19 cellular contexts compared by ENCODE assay signal in genomic region chr13:51455532-51455931, GRCh38. TPM values are rescaled to one million over a fixed set of nuclear protein-coding genes. Genes with fewer than 3 reads are reported as not detected.
A peak's percentile ranks its signal among the peaks of the same experiment; 100 is the strongest.
DNase-seq lines count a peak whose midpoint lies in the region; ATAC-seq, FAIRE-seq and TF ChIP-seq lines count a peak whose summit lies in the region.
"Had no signal": no experiment of that assay in that cellular context is flagged by ENCODE, and none has a peak within 500 bp of the region (broad histone marks: within the 10 kb centered on the region; RNA-seq: fewer than 3 reads in every experiment).

No MANE protein-coding gene starts in this region.

- ATAC-seq in T-helper 17 cell, result no peak
- no peak for ATAC-seq in GM21528 (IDR thresholded peaks at IDR 0.05; ENCODE audit: low FRiP score, unreplicated experiment)
- ATAC-seq: A549 had no signal

- TF ChIP-seq CTCF in kidney (IDR thresholded peaks at IDR 0.05; ENCODE audit: borderline replicate concordance, extremely low read depth, insufficient read depth) (no peak), spleen (IDR thresholded peaks at IDR 0.05 in 8 of 11, conservative IDR thresholded peaks at IDR 0.05 in 3 of 11) (no peak)

- H3K4me1 ChIP-seq in kidney (ENCODE audit: control insufficient read depth in 1 of 2, insufficient read depth in 1 of 2, low read depth in 1 of 2, low read length in 2 of 2), result peaks cover 4 to 5% of the 10 kb centered on the region in 2 donors
- H3K4me1 ChIP-seq in spleen, result peaks cover 21 to 49% (median 26%) of the 10 kb centered on the region in 6 donors

- intact Hi-C loops in kidney (cut with DNase I), result loop anchor here (10.0 kb wide), 1 partner anchor 129 kb away; the partner anchor contains the start of gene WDFY2
- intact Hi-C loops in spleen (cut with DNase I; ENCODE audit: low total_unique reads), result no loop called here

- peak overlapping the region; percentile 94 for H3K4me3 Mint-ChIP-seq in activated naive CD8-positive, alpha-beta T cell
- H3K4me3 Mint-ChIP-seq in activated naive CD8-positive, alpha-beta T cell treated with anti-CD3 and anti-CD28 coated beads for 36 hours, result no peak overlapping the region
- H3K4me3 Mint-ChIP-seq in T-helper 17 cell, result peak overlapping the region; percentile 3

- no peak for DNase-seq in activated naive CD8-positive, alpha-beta T cell treated with anti-CD3 and anti-CD28 coated beads for 36 hours
- DNase-seq in T-helper 17 cell, result no peak
- peak; percentile 77 for DNase-seq in kidney
- peak; percentile 82 for DNase-seq in spleen
- DNase-seq in NAMALWA (ENCODE audit: low spot score), result no peak
- no peak for DNase-seq in NCI-H2107 (lab: John Stamatoyannopoulos, UW)
- DNase-seq: CD4-positive, alpha-beta memory T cell; DND-41; MG63; NCI-H1105 treated with DMSO at 0.1 percent for 48 hours; NCI-H1930; NCI-H510A; SHP77 treated with DMSO at 0.1 percent for 48 hours had no signal

- peaks cover 16% of the 10 kb centered on the region for H3K36me3 Mint-ChIP-seq in activated naive CD8-positive, alpha-beta T cell
- H3K36me3 Mint-ChIP-seq in activated naive CD8-positive, alpha-beta T cell treated with anti-CD3 and anti-CD28 coated beads for 36 hours, result peaks cover 49% of the 10 kb centered on the region
- H3K36me3 Mint-ChIP-seq in T-helper 17 cell (ENCODE audit: low read depth), result peaks cover 10% of the 10 kb centered on the region

- H3K4me3 ChIP-seq in kidney (ENCODE audit: low read length in 2 of 2) (no peak overlapping the region), spleen (peak overlapping the region in 1 of 8 donors; percentile 96)
- H3K4me3 ChIP-seq: A549, MG63 had no signal

- H3K9me3 ChIP-seq in T-helper 17 cell (ENCODE audit: control insufficient read depth, low read length, poor library complexity, severe bottlenecking) (no peaks in the 10 kb centered on the region), kidney (ENCODE audit: control insufficient read depth in 1 of 2, low read length in 2 of 2) (no peaks in the 10 kb centered on the region), spleen (peaks cover 0 to 10% (median 8%) of the 10 kb centered on the region in 8 donors)
- H3K9me3 ChIP-seq: A549, MG63 had no signal

- H3K4me1 Mint-ChIP-seq in activated naive CD8-positive, alpha-beta T cell (ENCODE audit: low read depth), result peaks cover 38% of the 10 kb centered on the region
- peaks cover 27% of the 10 kb centered on the region for H3K4me1 Mint-ChIP-seq in activated naive CD8-positive, alpha-beta T cell treated with anti-CD3 and anti-CD28 coated beads for 36 hours
- peaks cover 26% of the 10 kb centered on the region for H3K4me1 Mint-ChIP-seq in T-helper 17 cell

- H3K27ac ChIP-seq in kidney (ENCODE audit: low read depth in 2 of 2, low read length in 2 of 2) (no peak overlapping the region), spleen (peak overlapping the region in 4 of 8 donors; percentile 98 to 100 (median 98))
- H3K27ac ChIP-seq: A549 had no signal

- H3K36me3 ChIP-seq in kidney (ENCODE audit: control insufficient read depth in 1 of 2, insufficient read depth in 2 of 2, low read length in 2 of 2), result peaks cover 0 to 9% of the 10 kb centered on the region in 2 donors
- peaks cover 0 to 26% (median 15%) of the 10 kb centered on the region in 6 donors for H3K36me3 ChIP-seq in spleen

- H3K27me3 ChIP-seq in spleen (replicated peaks in 1 of 7), result no peaks in the 10 kb centered on the region
- H3K27me3 ChIP-seq: MG63 had no signal

- 97 to 99% (median 97%) methylated on average over 9 of the region's 9 CpGs for WGBS in spleen, 5 donors

- no peaks in the 10 kb centered on the region for H3K27me3 Mint-ChIP-seq in activated naive CD8-positive, alpha-beta T cell
- peaks cover 4% of the 10 kb centered on the region for H3K27me3 Mint-ChIP-seq in activated naive CD8-positive, alpha-beta T cell treated with anti-CD3 and anti-CD28 coated beads for 36 hours
- H3K27me3 Mint-ChIP-seq in T-helper 17 cell, result no peaks in the 10 kb centered on the region

- no peak for FAIRE-seq in kidney (lab: Jason Lieb, UNC)
- FAIRE-seq: A549, D721Med, H1, RCC 7860 had no signal

- no peak for TF ChIP-seq POLR2A in spleen (IDR thresholded peaks at IDR 0.05)

- H3K9ac ChIP-seq in kidney (ENCODE audit: low read length in 2 of 2), result no peak overlapping the region

- H3K9me3 Mint-ChIP-seq in activated naive CD8-positive, alpha-beta T cell (ENCODE audit: low read depth), result no peaks in the 10 kb centered on the region
- peaks cover 5% of the 10 kb centered on the region for H3K9me3 Mint-ChIP-seq in activated naive CD8-positive, alpha-beta T cell treated with anti-CD3 and anti-CD28 coated beads for 36 hours

- peak overlapping the region; percentile 98 for H3K27ac Mint-ChIP-seq in activated naive CD8-positive, alpha-beta T cell
- H3K27ac Mint-ChIP-seq in activated naive CD8-positive, alpha-beta T cell treated with anti-CD3 and anti-CD28 coated beads for 36 hours, result no peak overlapping the region
- H3K27ac Mint-ChIP-seq in T-helper 17 cell, result peak overlapping the region; percentile 87

RNA-seq across cellular contexts. Expression of gene INTS6, which starts 2.7 kb away (rescaled TPM):
- total RNA-seq in activated naive CD8-positive, alpha-beta T cell treated with anti-CD3 and anti-CD28 coated beads for 36 hours, result 10 to 100 TPM; 42.6 to 44.5 TPM
- total RNA-seq in T-helper 17 cell (100 to 1,000 TPM in 1 of 2 donors, 10 to 100 TPM in 1; 92.5 to 100 TPM), kidney (31.0 TPM), spleen (10 to 100 TPM; 40.8 to 61.8 (median 51.0) TPM)
- polyA plus RNA-seq in kidney (ENCODE audit: insufficient read depth, low read depth, low replicate concordance) (8.3 TPM), spleen (1 to 10 TPM; 9.0 to 9.9 (median 9.2) TPM)

Comparison
In these comparisons a context has a peak if more than half of its experiments do, and no peak if none do; other contexts are left out.
1. DNase-seq: peak in kidney (single experiment) and spleen (single experiment); none in activated naive CD8-positive, alpha-beta T cell treated with anti-CD3 and anti-CD28 coated beads for 36 hours (single experiment), T-helper 17 cell (0 of 3), NAMALWA (single experiment) and NCI-H2107 (single experiment).